ENCODE assay signal across 9 cellular contexts in genomic region chr15:50973605-50974004, GRCh38.
"Had no signal": no experiment of that assay in that cellular context is flagged by ENCODE, and none has a peak within 500 bp of the region (broad histone marks: within the 10 kb centered on the region; RNA-seq: fewer than 3 reads in every experiment).

No MANE protein-coding gene starts in this region.

- DNase-seq: GM23248, GOT3, H7, Kasumi-1, KG1 had no signal

- H3K27ac ChIP-seq: GM23248 had no signal

- H3K27me3 Mint-ChIP-seq: IgD-negative memory B cell had no signal

- H3K4me1 ChIP-seq: HAP-1 had no signal

- H3K9ac ChIP-seq: GM23248 had no signal

- ATAC-seq: HCT116 had no signal

- H2AFZ ChIP-seq: GM23248 had no signal

- FAIRE-seq: HTR-8/SVneo had no signal

- H3K27ac Mint-ChIP-seq: IgD-negative memory B cell had no signal

- H3K4me3 ChIP-seq: GM23248, HAP-1 had no signal
